Comparison of ENCODE assay signal across 8 cellular contexts in genomic region chr6:5507056-5507722, GRCh38.
DNase-seq lines count a peak whose midpoint lies in the region; ATAC-seq and TF ChIP-seq lines count a peak whose summit lies in the region.

No MANE protein-coding gene starts in this region.

- peak; percentile 50 for DNase-seq in GM12864 (ENCODE audit: low read depth)
- peak; percentile 14 to 19 (median 15) for DNase-seq in effector memory CD8-positive, alpha-beta T cell
- no peak for DNase-seq in effector memory CD4-positive, alpha-beta T cell
- DNase-seq in NCI-H2227 treated with DMSO at 0.1 percent for 48 hours (lab: John Stamatoyannopoulos, UW) = no peak
- no peak for DNase-seq in effector CD8-positive, alpha-beta T cell (lab: John Stamatoyannopoulos, UW)
- no peak for DNase-seq in GOT3 (lab: John Stamatoyannopoulos, UW)

- H3K9me3 Mint-ChIP-seq in effector memory CD8-positive, alpha-beta T cell = no peaks in the 10 kb centered on the region

- H3K4me1 Mint-ChIP-seq in effector memory CD8-positive, alpha-beta T cell (ENCODE audit: low read depth in 2 of 2) = peaks cover 25 to 27% of the 10 kb centered on the region in 2 donors

- H3K27ac Mint-ChIP-seq in effector memory CD8-positive, alpha-beta T cell = peak overlapping the region; percentile 74 to 75

- H3K27ac ChIP-seq in effector memory CD4-positive, alpha-beta T cell (ENCODE audit: insufficient read depth, low read length, poor library complexity, severe bottlenecking) = no peak overlapping the region

- peak overlapping the region; percentile 33 for H3K4me3 ChIP-seq in GM12864 (ENCODE audit: low read depth, low read length)
- no peak overlapping the region for H3K4me3 ChIP-seq in effector memory CD4-positive, alpha-beta T cell (ENCODE audit: insufficient read depth, low read depth, low read length, poor library complexity, severe bottlenecking)

- ATAC-seq in GM19467 (IDR thresholded peaks at IDR 0.05; ENCODE audit: unreplicated experiment) (peak; percentile 86), HG03135 (IDR thresholded peaks at IDR 0.05; ENCODE audit: unreplicated experiment) (peak; percentile 87)
- peak; percentile 91 for ATAC-seq in effector memory CD8-positive, alpha-beta T cell (replicated peaks)

- TF ChIP-seq CTCF in GM12864 (IDR thresholded peaks at IDR 0.05; ENCODE audit: low read depth, low read length, missing control alignments) = no peak

- H3K36me3 ChIP-seq in effector memory CD4-positive, alpha-beta T cell (ENCODE audit: control insufficient read depth, insufficient read depth, low read length) = no peaks in the 10 kb centered on the region

- peak overlapping the region; percentile 57 for H3K4me3 Mint-ChIP-seq in effector memory CD8-positive, alpha-beta T cell

- no peaks in the 10 kb centered on the region for H3K27me3 ChIP-seq in effector memory CD4-positive, alpha-beta T cell (replicated peaks; ENCODE audit: control insufficient read depth, insufficient read depth, low read length, poor library complexity, severe bottlenecking)

- no peaks in the 10 kb centered on the region for H3K9me3 ChIP-seq in effector memory CD4-positive, alpha-beta T cell (ENCODE audit: control insufficient read depth, low read length)

- no peaks in the 10 kb centered on the region for H3K36me3 Mint-ChIP-seq in effector memory CD8-positive, alpha-beta T cell (ENCODE audit: insufficient read depth)

- no peaks in the 10 kb centered on the region for H3K27me3 Mint-ChIP-seq in effector memory CD8-positive, alpha-beta T cell

- peaks cover 10% of the 10 kb centered on the region for H3K4me1 ChIP-seq in effector memory CD4-positive, alpha-beta T cell (ENCODE audit: control insufficient read depth, insufficient read depth, low read length, poor library complexity, severe bottlenecking)

Comparison
In these comparisons a context has a peak if more than half of its experiments do, and no peak if none do; other contexts are left out.
1. DNase-seq: peak in GM12864 (single experiment) and effector memory CD8-positive, alpha-beta T cell (3 of 3); none in effector memory CD4-positive, alpha-beta T cell (0 of 3), NCI-H2227 treated with DMSO at 0.1 percent for 48 hours (single experiment), effector CD8-positive, alpha-beta T cell (single experiment) and GOT3 (single experiment).
2. Peak in every context shown above with its lines, with median percentiles within 50 percentile points of each other: ATAC-seq.